In the genomic region with DNA sequence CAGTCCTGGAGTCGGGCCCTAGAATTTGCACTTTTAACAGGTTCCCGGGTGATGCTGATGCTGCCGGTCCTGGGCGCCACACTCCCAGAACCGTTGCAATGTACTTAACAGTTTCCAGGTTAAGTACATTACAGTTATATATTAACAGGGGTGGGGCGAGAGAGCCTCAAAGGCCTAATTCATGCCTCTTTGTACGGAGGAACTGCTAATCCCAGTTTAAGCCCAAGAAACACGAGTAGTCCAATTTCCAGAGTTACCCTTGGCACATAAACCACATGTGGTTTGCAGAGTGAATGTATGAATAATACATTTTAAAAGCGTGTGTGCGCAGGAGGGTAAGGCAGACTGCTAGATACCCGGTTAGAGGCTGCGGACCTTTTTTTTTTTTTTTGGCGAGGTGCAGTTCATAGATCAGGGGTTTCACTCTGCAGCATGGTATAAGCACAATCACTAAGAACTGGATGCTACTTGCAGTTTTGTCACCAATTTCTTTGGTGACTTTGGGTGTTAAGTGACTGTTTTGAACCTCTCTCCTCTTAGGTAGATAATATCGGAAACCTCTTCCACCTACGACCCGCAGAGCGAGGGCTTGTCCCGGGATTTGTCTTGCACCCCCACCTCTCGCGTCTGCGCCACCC, we compare ENCODE assay signal across 8 cellular contexts.
DNase-seq lines count a peak whose midpoint lies in the region; ATAC-seq and TF ChIP-seq lines count a peak whose summit lies in the region.

No MANE protein-coding gene starts in this region.

- H3K36me3 ChIP-seq in WERI-Rb-1: peaks cover 43% of the 10 kb centered on the region

- peak; percentile 10 for ATAC-seq in GM21526 (IDR thresholded peaks at IDR 0.05; ENCODE audit: low FRiP score, unreplicated experiment)

- TF ChIP-seq CTCF in WERI-Rb-1 (IDR thresholded peaks at IDR 0.05; ENCODE audit: low read depth, low read length): peak; percentile 57

- H3K27ac ChIP-seq in WERI-Rb-1: peak overlapping the region; percentile 86

- peak; percentile 79 for DNase-seq in NCI-H2171 treated with DMSO at 0.1 percent for 48 hours (lab: John Stamatoyannopoulos, UW)
- DNase-seq in NCI-H2171 (lab: John Stamatoyannopoulos, UW): no peak
- peak; percentile 26 for DNase-seq in HS-27A (ENCODE audit: low read depth)
- DNase-seq in WERI-Rb-1: peak; percentile 39
- peak; percentile 24 for DNase-seq in foreskin melanocyte
- peak; percentile 54 for DNase-seq in putamen (ENCODE audit: low spot score)
- DNase-seq in globus pallidus (ENCODE audit: low spot score): no peak

- H3K9me3 ChIP-seq in WERI-Rb-1 (ENCODE audit: severe bottlenecking): no peaks in the 10 kb centered on the region

- no peaks in the 10 kb centered on the region for H3K27me3 ChIP-seq in WERI-Rb-1 (ENCODE audit: insufficient read depth, low read depth, severe bottlenecking)

- peak overlapping the region; percentile 98 for H3K4me3 ChIP-seq in WERI-Rb-1 (ENCODE audit: low read depth, low read length)

Comparison
In these comparisons a context has a peak if more than half of its experiments do, and no peak if none do; other contexts are left out.
1. DNase-seq: peak in NCI-H2171 treated with DMSO at 0.1 percent for 48 hours (single experiment), HS-27A (single experiment), WERI-Rb-1 (single experiment), foreskin melanocyte (single experiment) and putamen (single experiment); none in NCI-H2171 (single experiment) and globus pallidus (single experiment).